In the genomic region with DNA sequence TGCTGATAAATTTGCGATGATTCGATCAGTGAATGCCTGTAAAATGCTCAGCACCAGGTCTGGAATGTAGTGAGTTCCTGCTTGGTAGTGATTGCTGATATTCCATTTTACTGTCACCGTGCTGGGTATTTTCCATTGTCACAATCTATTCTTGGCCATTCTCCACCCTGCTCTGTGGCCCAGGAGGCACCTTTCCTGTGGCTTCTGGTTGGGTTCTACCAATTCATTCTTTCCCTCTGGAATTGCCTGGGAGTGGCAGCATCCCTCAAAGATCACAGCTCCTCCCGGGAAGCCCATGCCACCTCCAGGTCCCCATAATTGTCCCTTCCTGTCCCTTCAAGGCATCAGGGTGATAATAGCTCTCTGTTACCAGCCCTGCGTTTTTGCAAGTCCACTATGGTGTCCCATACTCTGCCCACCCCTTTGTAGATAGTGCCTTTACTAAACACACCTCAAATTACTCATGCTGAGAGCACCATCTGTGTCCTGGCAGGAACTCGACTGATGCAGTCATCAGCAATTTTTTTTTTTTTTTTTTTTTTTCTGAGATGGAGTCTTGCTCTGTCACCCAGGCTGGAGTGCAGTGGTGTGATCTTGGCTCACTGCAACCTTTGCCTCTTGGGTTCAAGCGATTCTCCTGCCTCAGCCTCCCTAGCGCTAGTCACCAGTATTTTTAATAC, we compare ENCODE assay signal across 18 cellular contexts.
DNase-seq lines count a peak whose midpoint lies in the region; ATAC-seq and TF ChIP-seq lines count a peak whose summit lies in the region.
"Had no signal": no experiment of that assay in that cellular context is flagged by ENCODE, and none has a peak within 500 bp of the region (broad histone marks: within the 10 kb centered on the region; RNA-seq: fewer than 3 reads in every experiment).

No MANE protein-coding gene starts in this region.

- POLR2A ChIA-PET in PC-9 (lab: Charles Lee; ENCODE audit: unreplicated experiment) = no interaction called here

- no peaks in the 10 kb centered on the region for H3K9me3 ChIP-seq in PC-9 (ENCODE audit: insufficient read depth, low read depth)
- H3K9me3 ChIP-seq: ascending aorta, BLaER1, colonic mucosa had no signal

- H3K27ac ChIP-seq in PC-9 = no peak overlapping the region
- H3K27ac ChIP-seq: ascending aorta, BLaER1, colonic mucosa had no signal

- no peaks in the 10 kb centered on the region for H3K9me2 ChIP-seq in PC-9 (ENCODE audit: insufficient read depth)

- H3K4me3 ChIP-seq in foreskin fibroblast (ENCODE audit: low read depth in 1 of 2, low read length in 2 of 2) (no peak overlapping the region), PC-9 (no peak overlapping the region)
- H3K4me3 ChIP-seq: ascending aorta, BLaER1, colonic mucosa had no signal

- H3K36me3 ChIP-seq in PC-9 (ENCODE audit: low read depth) = no peaks in the 10 kb centered on the region
- H3K36me3 ChIP-seq: ascending aorta, BLaER1, colonic mucosa had no signal

- TF ChIP-seq CTCF in foreskin fibroblast (IDR thresholded peaks at IDR 0.05; ENCODE audit: low read depth, low read length) (no peak), PC-9 (conservative IDR thresholded peaks at IDR 0.05) (no peak)

- intact Hi-C loops in PC-9 (cut with micrococcal nuclease; ENCODE audit: unreplicated experiment) = no loop called here

- DNase-seq in ELR (ENCODE audit: low read depth) (peak; percentile 31), LHCN-M2 (ENCODE audit: low read depth) (peak; percentile 57), SW480 (ENCODE audit: low spot score) (peak; percentile 95), foreskin fibroblast (peak; percentile 33 to 64), PC-9 (no peak), NCI-H345 treated with DMSO at 0.1 percent for 48 hours (lab: John Stamatoyannopoulos, UW; ENCODE audit: unreplicated experiment) (no peak)
- DNase-seq in activated naive CD4-positive, alpha-beta T cell treated with Interleukin-2 at 50 U/mL for 16 hours = no peak
- DNase-seq: activated CD8-positive, alpha-beta memory T cell treated with anti-CD3 and anti-CD28 coated beads, Interleukin-2, amount 10 ng/mL, durations not matched to agents 7 days and 5 days; colonic mucosa; DMS79; head of caudate nucleus; SHP77; stimulated activated naive CD4-positive, alpha-beta T cell treated with Interleukin-2 at 50 U/mL for 16 hours; T-helper 17 cell had no signal

- no peaks in the 10 kb centered on the region for H3K4me1 ChIP-seq in PC-9 (replicated peaks; ENCODE audit: insufficient read depth)
- H3K4me1 ChIP-seq: ascending aorta, colonic mucosa had no signal

- H2AFZ ChIP-seq in PC-9 = no peak overlapping the region

- CTCF ChIA-PET in PC-9 (lab: Charles Lee) = no interaction called here

- no peaks in the 10 kb centered on the region for H4K20me1 ChIP-seq in PC-9 (ENCODE audit: insufficient read depth)
- H4K20me1 ChIP-seq: BLaER1 had no signal

- no peaks in the 10 kb centered on the region for H3K27me3 ChIP-seq in PC-9 (ENCODE audit: insufficient read depth, low read depth)
- H3K27me3 ChIP-seq: ascending aorta, BLaER1, colonic mucosa had no signal

- no peak overlapping the region for H3K4me2 ChIP-seq in PC-9
- H3K4me2 ChIP-seq: BLaER1 had no signal

- H3F3A ChIP-seq in PC-9 (ENCODE audit: insufficient read depth, low read depth) = no peaks in the 10 kb centered on the region

- no peak for ATAC-seq in GM19463 (IDR thresholded peaks at IDR 0.05; ENCODE audit: unreplicated experiment)
- ATAC-seq: activated CD8-positive, alpha-beta memory T cell treated with anti-CD3 and anti-CD28 coated beads, Interleukin-2, amount 10 ng/mL, durations not matched to agents 7 days and 5 days; natural killer cell treated with Interleukin-12 subunit alpha and Interleukin-12 subunit beta and Interleukin-15 and Interleukin-18, amount 100 ng/mL, for 72 hours; T-helper 17 cell had no signal

- no TSS peak for BruUV-seq in PC-9 (replicated peaks; lab: Mats Ljungman, UMichigan)

- no peaks in the 10 kb centered on the region for H3K79me2 ChIP-seq in PC-9 (ENCODE audit: low read depth)

Comparison
In these comparisons a context has a peak if more than half of its experiments do, and no peak if none do; other contexts are left out.
1. DNase-seq: peak in ELR (single experiment), LHCN-M2 (single experiment), SW480 (single experiment) and foreskin fibroblast (2 of 2); none in activated naive CD4-positive, alpha-beta T cell treated with Interleukin-2 at 50 U/mL for 16 hours (single experiment), PC-9 (0 of 2) and NCI-H345 treated with DMSO at 0.1 percent for 48 hours (single experiment).